ENCODE assay signal across 15 cellular contexts in genomic region chr1:100050139-100050538, GRCh38.
DNase-seq lines count a peak whose midpoint lies in the region; ATAC-seq, FAIRE-seq and TF ChIP-seq lines count a peak whose summit lies in the region.
"Had no signal": no experiment of that assay in that cellular context is flagged by ENCODE, and none has a peak within 500 bp of the region (broad histone marks: within the 10 kb centered on the region; RNA-seq: fewer than 3 reads in every experiment).

No MANE protein-coding gene starts in this region.

- peaks cover 28% of the 10 kb centered on the region; the same call in 1 of the 2 replicates for H3K36me3 ChIP-seq in Loucy (ENCODE audit: insufficient read depth, low read length)
- H3K36me3 ChIP-seq in bronchial epithelial cell (ENCODE audit: control insufficient read depth, insufficient read depth, low read length), result peaks cover 1% of the 10 kb centered on the region

- peaks cover 98% of the 10 kb centered on the region for H3K79me2 ChIP-seq in Loucy (ENCODE audit: insufficient read depth, low read length)

- H3F3A ChIP-seq in Loucy (ENCODE audit: low read depth), result no peaks in the 10 kb centered on the region

- H3K27ac Mint-ChIP-seq in activated naive CD4-positive, alpha-beta T cell treated with anti-CD3 and anti-CD28 coated beads, Interleukin-2, amount 10 ng/mL, durations not matched to agents 7 days and 5 days, result peak overlapping the region; percentile 49
- peak overlapping the region; percentile 34 for H3K27ac Mint-ChIP-seq in stimulated activated effector memory CD8-positive, alpha-beta T cell treated with anti-CD3 and anti-CD28 coated beads, Interleukin-12 subunit alpha, Interleukin-12 subunit beta, amount 100 ng/mL, for 72 hours

- no peaks in the 10 kb centered on the region for H3K9me2 ChIP-seq in Loucy (replicated peaks; ENCODE audit: low read depth, low read length)

- no peak for FAIRE-seq in bronchial epithelial cell (lab: Jason Lieb, UNC)

- H3K9me3 Mint-ChIP-seq in activated naive CD4-positive, alpha-beta T cell treated with anti-CD3 and anti-CD28 coated beads, Interleukin-2, amount 10 ng/mL, durations not matched to agents 7 days and 5 days, result no peaks in the 10 kb centered on the region
- no peaks in the 10 kb centered on the region for H3K9me3 Mint-ChIP-seq in stimulated activated effector memory CD8-positive, alpha-beta T cell treated with anti-CD3 and anti-CD28 coated beads, Interleukin-12 subunit alpha, Interleukin-12 subunit beta, amount 100 ng/mL, for 72 hours
- H3K9me3 Mint-ChIP-seq: activated T-helper 1 cell treated with anti-CD3 and anti-CD28 coated beads, Interleukin-12 subunit alpha, Interleukin-12 subunit beta, Interleukin-2, Interleukin-4 antibody, amounts not matched to agents 30 ng/mL and 10 ng/mL and 1 ng/mL, durations not matched to agents 14 hours and 24 hours and 36 hours had no signal

- H4K20me1 ChIP-seq in Loucy (ENCODE audit: insufficient read depth, low read length, poor library complexity, severe bottlenecking), result peaks cover 79% of the 10 kb centered on the region

- H3K27me3 ChIP-seq in Loucy (ENCODE audit: insufficient read depth, low read length, poor library complexity, severe bottlenecking) (no peaks in the 10 kb centered on the region), bronchial epithelial cell (ENCODE audit: control insufficient read depth, insufficient read depth, low read length) (no peaks in the 10 kb centered on the region)
- H3K27me3 ChIP-seq: tibial nerve had no signal

- peak overlapping the region; percentile 35 for H3K4me2 ChIP-seq in Loucy (ENCODE audit: low read depth, low read length, poor library complexity, severe bottlenecking)

- no peak for ATAC-seq in stimulated activated effector memory CD8-positive, alpha-beta T cell treated with anti-CD3 and anti-CD28 coated beads, Interleukin-12 subunit alpha, Interleukin-12 subunit beta, amount 100 ng/mL, for 72 hours

- H3K9ac ChIP-seq in Loucy (ENCODE audit: low read depth, low read length, poor library complexity, severe bottlenecking), result peak overlapping the region; percentile 17

- peaks cover 46% of the 10 kb centered on the region for H3K36me3 Mint-ChIP-seq in activated naive CD4-positive, alpha-beta T cell treated with anti-CD3 and anti-CD28 coated beads, Interleukin-2, amount 10 ng/mL, durations not matched to agents 7 days and 5 days
- peaks cover 54% of the 10 kb centered on the region for H3K36me3 Mint-ChIP-seq in stimulated activated effector memory CD8-positive, alpha-beta T cell treated with anti-CD3 and anti-CD28 coated beads, Interleukin-12 subunit alpha, Interleukin-12 subunit beta, amount 100 ng/mL, for 72 hours

- POLR2A ChIA-PET in RWPE1 (lab: Yijun Ruan, JAX; ENCODE audit: low non-redundant PET), result no interaction called here

- H3K4me3 Mint-ChIP-seq in activated naive CD4-positive, alpha-beta T cell treated with anti-CD3 and anti-CD28 coated beads, Interleukin-2, amount 10 ng/mL, durations not matched to agents 7 days and 5 days, result no peak overlapping the region
- H3K4me3 Mint-ChIP-seq in stimulated activated effector memory CD8-positive, alpha-beta T cell treated with anti-CD3 and anti-CD28 coated beads, Interleukin-12 subunit alpha, Interleukin-12 subunit beta, amount 100 ng/mL, for 72 hours, result no peak overlapping the region
- H3K4me3 Mint-ChIP-seq: activated T-helper 1 cell treated with anti-CD3 and anti-CD28 coated beads, Interleukin-12 subunit alpha, Interleukin-12 subunit beta, Interleukin-2, Interleukin-4 antibody, amounts not matched to agents 30 ng/mL and 10 ng/mL and 1 ng/mL, durations not matched to agents 14 hours and 24 hours and 36 hours had no signal

- no peaks in the 10 kb centered on the region for H3K27me3 Mint-ChIP-seq in activated naive CD4-positive, alpha-beta T cell treated with anti-CD3 and anti-CD28 coated beads, Interleukin-2, amount 10 ng/mL, durations not matched to agents 7 days and 5 days
- H3K27me3 Mint-ChIP-seq: progenitor cell of endocrine pancreas had no signal

- no peaks in the 10 kb centered on the region for H3K9me3 ChIP-seq in Loucy (ENCODE audit: insufficient read depth, low read depth, low read length)
- H3K9me3 ChIP-seq: tibial nerve had no signal

- peaks cover 52% of the 10 kb centered on the region for H3K4me1 Mint-ChIP-seq in activated naive CD4-positive, alpha-beta T cell treated with anti-CD3 and anti-CD28 coated beads, Interleukin-2, amount 10 ng/mL, durations not matched to agents 7 days and 5 days
- peaks cover 44% of the 10 kb centered on the region for H3K4me1 Mint-ChIP-seq in stimulated activated effector memory CD8-positive, alpha-beta T cell treated with anti-CD3 and anti-CD28 coated beads, Interleukin-12 subunit alpha, Interleukin-12 subunit beta, amount 100 ng/mL, for 72 hours

- H3K4me3 ChIP-seq in Loucy (ENCODE audit: low read length, poor library complexity, severe bottlenecking), result no peak overlapping the region
- H3K4me3 ChIP-seq in bronchial epithelial cell (ENCODE audit: low read depth, low read length), result no peak overlapping the region
- H3K4me3 ChIP-seq: tibial nerve had no signal

- peaks cover 31% of the 10 kb centered on the region for H3K4me1 ChIP-seq in Loucy (ENCODE audit: insufficient read depth, low read length, poor library complexity, severe bottlenecking)

- H2AFZ ChIP-seq in Loucy (ENCODE audit: low read length), result no peak overlapping the region

- H3K27ac ChIP-seq in RWPE1, result no peak overlapping the region
- H3K27ac ChIP-seq: tibial nerve had no signal

- no peak for DNase-seq in activated naive CD4-positive, alpha-beta T cell treated with anti-CD3 and anti-CD28 coated beads, Interleukin-2, amount 10 ng/mL, durations not matched to agents 7 days and 5 days
- DNase-seq in activated naive CD4-positive, alpha-beta T cell treated with anti-CD3 and anti-CD28 coated beads, Interleukin-2, amount 50 U/mL, for 16 hours, result no peak
- DNase-seq in bronchial epithelial cell (ENCODE audit: low read depth) (peak; percentile 69), RWPE1 (ENCODE audit: low spot score) (no peak), NCI-H146 (lab: John Stamatoyannopoulos, UW) (no peak), NCI-H510A treated with DMSO at 0.1 percent for 48 hours (lab: John Stamatoyannopoulos, UW) (no peak)
- DNase-seq in stimulated activated effector memory CD8-positive, alpha-beta T cell treated with anti-CD3 and anti-CD28 coated beads, Interleukin-12 subunit alpha, Interleukin-12 subunit beta, amount 100 ng/mL, for 72 hours (ENCODE audit: low spot score in 2 of 2), result no peak
- DNase-seq: activated CD4-positive, CD25-positive, alpha-beta regulatory T cell; DMS 273 treated with DMSO at 0.1 percent for 48 hours; NCI-H2227 treated with DMSO at 0.1 percent for 48 hours; stimulated activated CD4-positive, alpha-beta T cell treated with anti-CD3 and anti-CD28 coated beads, Interleukin-15, amount 100 ng/mL, for 24 hours had no signal

- TF ChIP-seq CTCF in Loucy (conservative IDR thresholded peaks at IDR 0.05; ENCODE audit: low read length) (no peak), bronchial epithelial cell (IDR thresholded peaks at IDR 0.05; ENCODE audit: insufficient read depth, low read length, severe bottlenecking) (no peak), RWPE1 (conservative IDR thresholded peaks at IDR 0.05; ENCODE audit: low read depth) (no peak)

- CTCF ChIA-PET in activated naive CD4-positive, alpha-beta T cell treated with anti-CD3 and anti-CD28 coated beads, Interleukin-2, amount 10 ng/mL, durations not matched to agents 7 days and 5 days (lab: Charles Lee), result no interaction called here
- CTCF ChIA-PET in RWPE1 (lab: Yijun Ruan, JAX), result no interaction called here
